Comparison of ENCODE assay signal across 8 cellular contexts in the genomic region with DNA sequence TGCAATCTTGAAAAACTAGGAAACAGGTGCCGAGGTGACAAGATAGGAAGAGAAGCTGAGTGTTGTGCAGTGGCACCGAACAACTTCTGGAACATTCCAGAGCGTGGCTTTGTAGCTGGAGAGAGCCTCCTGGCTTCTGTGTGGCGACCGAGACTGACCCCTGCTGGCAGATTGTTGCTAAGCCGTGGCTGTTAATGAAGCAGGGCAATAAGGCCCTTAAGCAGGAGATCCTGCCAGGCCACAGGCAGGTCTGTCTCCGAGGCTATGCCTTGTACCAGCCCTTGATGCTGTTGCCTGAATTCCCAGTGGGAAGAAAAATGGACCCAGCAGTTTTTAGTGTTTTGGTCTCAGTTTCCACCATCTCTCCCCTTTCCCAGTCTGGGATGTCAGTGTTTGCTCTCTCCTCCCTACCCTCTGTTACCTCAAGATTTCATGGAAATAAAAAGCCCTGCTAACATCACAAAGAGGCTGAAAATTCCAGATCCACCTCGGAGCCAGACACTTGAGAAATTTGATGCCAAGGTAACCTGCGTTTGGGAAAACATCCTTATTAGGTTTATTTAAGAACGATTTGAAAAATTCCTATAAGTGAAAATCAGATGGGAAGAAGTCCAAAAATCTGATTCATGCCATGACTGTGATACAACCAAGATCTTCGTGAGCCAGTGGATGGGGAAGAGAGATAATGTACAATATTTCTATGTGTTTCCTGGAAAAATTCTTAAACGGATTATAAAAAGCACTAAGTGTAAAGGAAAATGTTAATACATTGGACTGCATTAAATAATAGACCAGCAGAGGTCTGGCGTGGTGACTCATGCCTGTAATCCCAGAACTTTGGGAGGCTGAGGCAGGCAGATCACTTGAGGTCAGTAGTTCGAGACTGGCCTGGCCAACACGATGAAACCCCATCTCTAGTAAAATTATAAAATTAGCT.
A peak's percentile ranks its signal among the peaks of the same experiment; 100 is the strongest.
DNase-seq lines count a peak whose midpoint lies in the region; ATAC-seq, FAIRE-seq and TF ChIP-seq lines count a peak whose summit lies in the region.

No MANE protein-coding gene starts in this region.

- H3K9me1 ChIP-seq in K562 (ENCODE audit: control insufficient read depth, insufficient read depth, low read length): no peaks in the 10 kb centered on the region

- no peaks in the 10 kb centered on the region for H3K9me3 ChIP-seq in Loucy (ENCODE audit: insufficient read depth, low read depth, low read length)
- H3K9me3 ChIP-seq in K562 (replicated peaks; ENCODE audit: control insufficient read depth, insufficient read depth, low read depth, low read length): no peaks in the 10 kb centered on the region; the same call in 1 of the 2 replicates
- no peaks in the 10 kb centered on the region for H3K9me3 ChIP-seq in iPS DF 6.9 (ENCODE audit: control insufficient read depth, insufficient read depth, low read length)

- DNase-seq in DMS153 (lab: John Stamatoyannopoulos, UW) (peak; percentile 40), T1000 (lab: John Stamatoyannopoulos, UW) (peak; percentile 45), K562 (ENCODE audit: extremely low read depth in 1 of 4, low spot score in 3 of 4) (peak; percentile 63 to 85 (median 68)), iPS DF 6.9 (ENCODE audit: low read depth, low spot score) (peak; percentile 83)
- peak; percentile 68 to 84 (median 75) for DNase-seq in stimulated activated CD4-positive, alpha-beta T cell treated with anti-CD3 and anti-CD28 coated beads, Interleukin-12 subunit alpha, Interleukin-12 subunit beta, amount 100 ng/mL, for 48 hours (ENCODE audit: low read depth in 2 of 3, low spot score in 1 of 3)

- intact Hi-C loops in K562 (cut with micrococcal nuclease): loop anchor here (1.0 to 10.0 kb wide), 6 partner anchors 107 to 367 kb away; a partner anchor contains a TSS

- in situ Hi-C loops in K562 (cut with MboI): loop anchor here (5.0 to 10.0 kb wide), 2 partner anchors 283 to 310 kb away; no protein-coding TSS in a partner anchor

- H3K27ac ChIP-seq in K562 (ENCODE audit: extremely low read depth, low read depth, low read length) (no peak overlapping the region), iPS DF 6.9 (ENCODE audit: low read length) (no peak overlapping the region)

- ATAC-seq in GM21529 (IDR thresholded peaks at IDR 0.05; ENCODE audit: unreplicated experiment) (peak; percentile 74), K562 (peak; percentile 99), GM19023 (IDR thresholded peaks at IDR 0.05; ENCODE audit: unreplicated experiment) (no peak)

- no peaks in the 10 kb centered on the region for H4K20me1 ChIP-seq in Loucy (ENCODE audit: insufficient read depth, low read length, poor library complexity, severe bottlenecking)
- no peaks in the 10 kb centered on the region for H4K20me1 ChIP-seq in K562 (replicated peaks; ENCODE audit: control insufficient read depth, insufficient read depth, low read length)

- H3K9me2 ChIP-seq in Loucy (replicated peaks; ENCODE audit: low read depth, low read length): no peaks in the 10 kb centered on the region

- TF ChIP-seq RAD21 in K562 (CRISPR knock-in tag; conservative IDR thresholded peaks at IDR 0.05 in 1 of 2, IDR thresholded peaks at IDR 0.05 in 1 of 2): peak; percentile 87 to 97

- H3K4me3 ChIP-seq in Loucy (ENCODE audit: low read length, poor library complexity, severe bottlenecking) (no peak overlapping the region), K562 (no peak overlapping the region), iPS DF 6.9 (ENCODE audit: low read length) (no peak overlapping the region)

- TF ChIP-seq POLR2A in K562 (conservative IDR thresholded peaks at IDR 0.05): no peak

- no TSS peak for BruUV-seq in K562 (replicated peaks; lab: Mats Ljungman, UMichigan)

- no peak overlapping the region for H3K9ac ChIP-seq in Loucy (ENCODE audit: low read depth, low read length, poor library complexity, severe bottlenecking)
- H3K9ac ChIP-seq in K562 (ENCODE audit: insufficient read depth in 1 of 2, low read depth in 2 of 2, low read length in 2 of 2): no peak overlapping the region

- 31% methylated on average over 14 of the region's 15 CpGs for WGBS in K562 (ENCODE audit: insufficient coverage, low coverage, missing lambda C conversion rate)
- no CpG with 5 or more reads among the region's 15 CpGs for WGBS in iPS DF 6.9 (ENCODE audit: insufficient coverage, insufficient read length)

- H3K27me3 ChIP-seq in Loucy (ENCODE audit: insufficient read depth, low read length, poor library complexity, severe bottlenecking) (no peaks in the 10 kb centered on the region), K562 (ENCODE audit: control insufficient read depth in 2 of 2, insufficient read depth in 2 of 2, low read length in 2 of 2) (no peaks in the 10 kb centered on the region), iPS DF 6.9 (ENCODE audit: control insufficient read depth, insufficient read depth, low read length) (no peaks in the 10 kb centered on the region)

- no peaks in the 10 kb centered on the region for H3K4me1 ChIP-seq in Loucy (ENCODE audit: insufficient read depth, low read length, poor library complexity, severe bottlenecking)
- no peaks in the 10 kb centered on the region; a peak in 1 of 5 replicates for H3K4me1 ChIP-seq in K562 (replicated peaks in 1 of 2; ENCODE audit: control insufficient read depth in 2 of 2, insufficient read depth in 2 of 2, low read length in 2 of 2)
- H3K4me1 ChIP-seq in iPS DF 6.9 (ENCODE audit: control insufficient read depth, insufficient read depth, low read length): peaks cover 4% of the 10 kb centered on the region

- peak; percentile 93 for FAIRE-seq in K562 (lab: Jason Lieb, UNC)

- no peaks in the 10 kb centered on the region for H3K79me2 ChIP-seq in Loucy (ENCODE audit: insufficient read depth, low read length)
- no peaks in the 10 kb centered on the region for H3K79me2 ChIP-seq in K562 (ENCODE audit: control insufficient read depth, insufficient read depth, low read length)

- H3K36me3 ChIP-seq in Loucy (ENCODE audit: insufficient read depth, low read length) (no peaks in the 10 kb centered on the region), K562 (ENCODE audit: control insufficient read depth, insufficient read depth, low read length) (0 out of 3 replicates have a peak, but pooled peaks cover 2% of the 10 kb centered on the region), iPS DF 6.9 (ENCODE audit: control insufficient read depth, insufficient read depth, low read length) (no peaks in the 10 kb centered on the region)

- POLR2A ChIA-PET in K562 (lab: Yijun Ruan, JAX): no interaction called here

- no peak overlapping the region for H2AFZ ChIP-seq in Loucy (ENCODE audit: low read length)
- no peak overlapping the region for H2AFZ ChIP-seq in K562 (ENCODE audit: low read depth, low read length)

- CTCF ChIA-PET in K562 (lab: Yijun Ruan, JAX; ENCODE audit: low intra/inter-chr PET ratio): interaction anchor here (0.6 to 2.3 kb wide), 3 partner anchors 31 to 367 kb away, joined by 3 to 31 read pairs (median 3); no protein-coding TSS in a partner anchor

- H3K4me2 ChIP-seq in Loucy (ENCODE audit: low read depth, low read length, poor library complexity, severe bottlenecking): no peak overlapping the region
- no peak overlapping the region for H3K4me2 ChIP-seq in K562 (ENCODE audit: insufficient read depth, low read length)

- no peaks in the 10 kb centered on the region for H3F3A ChIP-seq in Loucy (ENCODE audit: low read depth)

- TF ChIP-seq EP300 in K562 (IDR thresholded peaks at IDR 0.05; ENCODE audit: low read length): peak; percentile 33; the same call in 1 of the 2 replicates

- peak; percentile 92 for TF ChIP-seq CTCF in Loucy (conservative IDR thresholded peaks at IDR 0.05; ENCODE audit: low read length)
- peak; percentile 87 to 93 (median 92) for TF ChIP-seq CTCF in K562 (IDR thresholded peaks at IDR 0.05 in 2 of 3, conservative IDR thresholded peaks at IDR 0.05 in 1 of 3; ENCODE audit: insufficient read depth in 2 of 3, low read depth in 1 of 3, low read length in 3 of 3)

TF ChIP-seq in K562, 482 proteins besides CTCF, POLR2A, EP300 and RAD21 (continues in another document):
- TF ChIP-seq, protein P1, sequence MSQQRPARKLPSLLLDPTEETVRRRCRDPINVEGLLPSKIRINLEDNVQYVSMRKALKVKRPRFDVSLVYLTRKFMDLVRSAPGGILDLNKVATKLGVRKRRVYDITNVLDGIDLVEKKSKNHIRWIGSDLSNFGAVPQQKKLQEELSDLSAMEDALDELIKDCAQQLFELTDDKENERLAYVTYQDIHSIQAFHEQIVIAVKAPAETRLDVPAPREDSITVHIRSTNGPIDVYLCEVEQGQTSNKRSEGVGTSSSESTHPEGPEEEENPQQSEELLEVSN (IDR thresholded peaks at IDR 0.05; ENCODE audit: borderline replicate concordance in 1 of 2, extremely low read depth in 1 of 2, insufficient read depth in 1 of 2, insufficient read length in 1 of 2, low read depth in 1 of 2, low read length in 1 of 2, poor library complexity in 1 of 2, severe bottlenecking in 1 of 2): peak in 1 of 2 experiments; percentile 60
- TF ChIP-seq SOX6 (IDR thresholded peaks at IDR 0.05) (0 out of 2 replicates have a peak, but pooled peaks have one; percentile 24), TEAD4 (IDR thresholded peaks at IDR 0.05; ENCODE audit: low read length) (peak; percentile 60), TEAD4 (CRISPR knock-in tag; IDR thresholded peaks at IDR 0.05; ENCODE audit: borderline replicate concordance) (no peak), MYNN (IDR thresholded peaks at IDR 0.05) (0 out of 2 replicates have a peak, but pooled peaks have one; percentile 15), MYNN (CRISPR knock-in tag; IDR thresholded peaks at IDR 0.05) (no peak), FOSL1 (tag; conservative IDR thresholded peaks at IDR 0.05) (0 out of 2 replicates have a peak, but pooled peaks have one; percentile 33), FUS (optimal IDR thresholded peaks at IDR 0.05; ENCODE audit: low read depth, low read length) (no peak)
